Comparison of ENCODE assay signal across 12 cellular contexts in the genomic region with DNA sequence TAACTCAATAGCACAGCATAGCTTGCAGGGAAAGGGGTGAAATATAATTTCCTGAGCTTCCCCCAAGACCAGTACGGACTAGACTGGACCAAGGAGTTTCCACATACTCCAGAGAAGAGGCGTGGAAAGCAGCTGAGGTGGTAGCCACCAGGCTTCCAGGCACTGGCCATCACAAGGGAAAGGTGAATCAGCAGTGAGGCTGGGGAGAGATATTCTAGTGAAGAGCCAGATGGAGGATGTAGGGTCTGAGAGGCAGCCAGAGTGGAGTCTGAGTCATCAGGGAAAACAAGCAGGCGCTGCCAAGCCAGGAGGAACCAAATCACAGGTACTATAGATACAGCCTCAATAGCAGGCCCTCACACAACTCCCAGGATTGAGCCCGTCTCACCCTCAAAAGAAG. TPM values are rescaled to one million over a fixed set of nuclear protein-coding genes. Genes with fewer than 3 reads are reported as not detected.
DNase-seq lines count a peak whose midpoint lies in the region; ATAC-seq and TF ChIP-seq lines count a peak whose summit lies in the region.
"Had no signal": no experiment of that assay in that cellular context is flagged by ENCODE, and none has a peak within 500 bp of the region (broad histone marks: within the 10 kb centered on the region; RNA-seq: fewer than 3 reads in every experiment).

No MANE protein-coding gene starts in this region.

- no peaks in the 10 kb centered on the region for H3K79me2 ChIP-seq in SK-N-SH (ENCODE audit: insufficient read depth)

- H3K4me2 ChIP-seq in SK-N-SH: no peak overlapping the region

- POLR2A ChIA-PET in SK-N-SH (lab: Yijun Ruan, JAX): interaction anchor here (0.6 kb wide), 1 partner anchor 104 kb away, joined by 4 read pairs; no protein-coding TSS in a partner anchor

- no peak for TF ChIP-seq POLR2A in prostate gland (IDR thresholded peaks at IDR 0.05)

- H3K4me3 ChIP-seq in SK-N-SH (ENCODE audit: low read depth in 2 of 2, low read length in 1 of 2): no peak overlapping the region
- H3K4me3 ChIP-seq in aorta (ENCODE audit: low read length in 2 of 2): no peak overlapping the region
- no peak overlapping the region for H3K4me3 ChIP-seq in prostate gland

- in situ Hi-C loops in G401 (cut with HindIII; ENCODE audit: low sequenced_read_pairs): no loop called here

- CTCF ChIA-PET in SK-N-SH (lab: Yijun Ruan, JAX): interaction anchor here (1.6 kb wide), 1 partner anchor 17 kb away, joined by 5 read pairs; no protein-coding TSS in a partner anchor

- no peak overlapping the region for H2AFZ ChIP-seq in SK-N-SH (ENCODE audit: low read depth)

- no peaks in the 10 kb centered on the region for H4K20me1 ChIP-seq in SK-N-SH (ENCODE audit: insufficient read depth)

- H3K36me3 ChIP-seq in SK-N-SH (replicated peaks in 1 of 2; ENCODE audit: control insufficient read depth in 1 of 2, insufficient read depth in 2 of 2, low read length in 1 of 2): no peaks in the 10 kb centered on the region
- no peaks in the 10 kb centered on the region for H3K36me3 ChIP-seq in aorta (ENCODE audit: control insufficient read depth in 1 of 2, insufficient read depth in 2 of 2, low read length in 1 of 2)
- H3K36me3 ChIP-seq in prostate gland: no peaks in the 10 kb centered on the region

- H3K27ac ChIP-seq in SK-N-SH (ENCODE audit: low read depth in 2 of 2, low read length in 1 of 2) (no peak overlapping the region; a peak in 1 of 4 replicates), foreskin keratinocyte (no peak overlapping the region), aorta (ENCODE audit: low read depth in 1 of 2, low read length in 2 of 2) (no peak overlapping the region), prostate gland (no peak overlapping the region)

- TF ChIP-seq CTCF in SK-N-SH (IDR thresholded peaks at IDR 0.05) (no peak), foreskin keratinocyte (conservative IDR thresholded peaks at IDR 0.05) (no peak), prostate gland (IDR thresholded peaks at IDR 0.05) (no peak)

- TF ChIP-seq EP300 in SK-N-SH (IDR thresholded peaks at IDR 0.05; ENCODE audit: borderline replicate concordance in 1 of 2, low read depth in 1 of 2, low read length in 1 of 2): no peak

- H3K27me3 ChIP-seq in SK-N-SH (ENCODE audit: insufficient read depth): no peaks in the 10 kb centered on the region
- no peaks in the 10 kb centered on the region for H3K27me3 ChIP-seq in foreskin keratinocyte
- H3K27me3 ChIP-seq in aorta (ENCODE audit: control insufficient read depth in 1 of 2, insufficient read depth in 2 of 2, low read length in 1 of 2): no peaks in the 10 kb centered on the region
- no peaks in the 10 kb centered on the region for H3K27me3 ChIP-seq in prostate gland (replicated peaks; ENCODE audit: insufficient read depth)

- ATAC-seq in foreskin keratinocyte (peak; percentile 99), aorta (ENCODE audit: low FRiP score) (no peak)

- peaks cover 3% of the 10 kb centered on the region for H3F3A ChIP-seq in SK-N-SH (replicated peaks; ENCODE audit: insufficient read depth)

- no peak for TF ChIP-seq RAD21 in SK-N-SH (IDR thresholded peaks at IDR 0.05; ENCODE audit: low read length)

- intact Hi-C loops in aorta (cut with DNase I): loop anchor here in 1 of 2 donors (2.0 kb wide), 1 partner anchor 42 kb away; no protein-coding TSS in a partner anchor
- intact Hi-C loops in prostate gland (cut with DNase I): no loop called here

- 61% methylated on average over 4 of the region's 4 CpGs for WGBS in SK-N-SH (ENCODE audit: low lambda C conversion rate)
- WGBS in aorta, 2 donors: 94% methylated on average over 4 of the region's 4 CpGs
- 91% methylated on average over 4 of the region's 4 CpGs for WGBS in prostate gland

- DNase-seq in A172 (ENCODE audit: low spot score): peak; percentile 93
- peak; percentile 67 for DNase-seq in G401 (ENCODE audit: low spot score)
- no peak for DNase-seq in SK-N-SH
- DNase-seq in foreskin keratinocyte: peak; percentile 84 to 92
- DNase-seq in aorta: no peak
- no peak for DNase-seq in prostate gland (ENCODE audit: low spot score)
- DNase-seq in NCI-H2081 (lab: John Stamatoyannopoulos, UW): no peak
- no peak for DNase-seq in activated CD4-positive, alpha-beta T cell treated with anti-CD3 and anti-CD28 coated beads, Interleukin-2, amount 50 U/mL, for 4 hours
- DNase-seq: activated CD8-positive, alpha-beta memory T cell treated with anti-CD3 and anti-CD28 coated beads, Interleukin-2, amount 50 U/mL, for 4 hours; CD8-positive, alpha-beta memory T cell; effector CD8-positive, alpha-beta T cell; SIG-M5 had no signal

- H3K9ac ChIP-seq in SK-N-SH: no peak overlapping the region

- H3K9me2 ChIP-seq in SK-N-SH: no peaks in the 10 kb centered on the region

- H3K4me1 ChIP-seq in SK-N-SH (ENCODE audit: control insufficient read depth in 1 of 2, insufficient read depth in 2 of 2, low read depth in 1 of 2, low read length in 1 of 2) (peaks cover 0 to 12% of the 10 kb centered on the region in 2 experiments; a peak in 1 of 4 replicates), foreskin keratinocyte (peaks cover 4% of the 10 kb centered on the region), aorta (ENCODE audit: control insufficient read depth in 1 of 2, insufficient read depth in 2 of 2, low read length in 2 of 2) (no peaks in the 10 kb centered on the region), prostate gland (replicated peaks) (no peaks in the 10 kb centered on the region)

- H3K9me3 ChIP-seq in SK-N-SH (no peaks in the 10 kb centered on the region), aorta (ENCODE audit: control insufficient read depth, low read length) (no peaks in the 10 kb centered on the region), prostate gland (no peaks in the 10 kb centered on the region)

TF ChIP-seq in SK-N-SH, 30 proteins besides CTCF, POLR2A, EP300 and RAD21 (continues in another document):
- TF ChIP-seq MEF2A (IDR thresholded peaks at IDR 0.05; ENCODE audit: borderline replicate concordance, low read depth): no peak
- TF ChIP-seq RXRA (IDR thresholded peaks at IDR 0.05; ENCODE audit: borderline replicate concordance, low read depth): no peak
- no peak for TF ChIP-seq TEAD4 (IDR thresholded peaks at IDR 0.05; ENCODE audit: borderline replicate concordance, insufficient read depth)
- TF ChIP-seq NRF1 (IDR thresholded peaks at IDR 0.05; ENCODE audit: low read depth, low read length): no peak
- TF ChIP-seq TCF12 (IDR thresholded peaks at IDR 0.05): peak; percentile 62
- TF ChIP-seq GATA2 (CRISPR knock-in tag; IDR thresholded peaks at IDR 0.05): no peak
- TF ChIP-seq TAF1 (IDR thresholded peaks at IDR 0.05; ENCODE audit: borderline replicate concordance, low read depth, low read length): no peak
- no peak for TF ChIP-seq POLR2AphosphoS5 (IDR thresholded peaks at IDR 0.05; ENCODE audit: low read depth, low read length)
- no peak for TF ChIP-seq ELF1 (IDR thresholded peaks at IDR 0.05)
- TF ChIP-seq, protein P1, sequence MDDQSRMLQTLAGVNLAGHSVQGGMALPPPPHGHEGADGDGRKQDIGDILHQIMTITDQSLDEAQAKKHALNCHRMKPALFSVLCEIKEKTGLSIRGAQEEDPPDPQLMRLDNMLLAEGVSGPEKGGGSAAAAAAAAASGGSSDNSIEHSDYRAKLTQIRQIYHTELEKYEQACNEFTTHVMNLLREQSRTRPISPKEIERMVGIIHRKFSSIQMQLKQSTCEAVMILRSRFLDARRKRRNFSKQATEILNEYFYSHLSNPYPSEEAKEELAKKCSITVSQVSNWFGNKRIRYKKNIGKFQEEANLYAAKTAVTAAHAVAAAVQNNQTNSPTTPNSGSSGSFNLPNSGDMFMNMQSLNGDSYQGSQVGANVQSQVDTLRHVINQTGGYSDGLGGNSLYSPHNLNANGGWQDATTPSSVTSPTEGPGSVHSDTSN (IDR thresholded peaks at IDR 0.05): no peak
- TF ChIP-seq, protein P2, sequence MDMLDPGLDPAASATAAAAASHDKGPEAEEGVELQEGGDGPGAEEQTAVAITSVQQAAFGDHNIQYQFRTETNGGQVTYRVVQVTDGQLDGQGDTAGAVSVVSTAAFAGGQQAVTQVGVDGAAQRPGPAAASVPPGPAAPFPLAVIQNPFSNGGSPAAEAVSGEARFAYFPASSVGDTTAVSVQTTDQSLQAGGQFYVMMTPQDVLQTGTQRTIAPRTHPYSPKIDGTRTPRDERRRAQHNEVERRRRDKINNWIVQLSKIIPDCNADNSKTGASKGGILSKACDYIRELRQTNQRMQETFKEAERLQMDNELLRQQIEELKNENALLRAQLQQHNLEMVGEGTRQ (IDR thresholded peaks at IDR 0.05; ENCODE audit: borderline replicate concordance, low read depth, low read length): no peak
- TF ChIP-seq FOSL2 (IDR thresholded peaks at IDR 0.05; ENCODE audit: borderline replicate concordance, low read depth): peak; percentile 86
- TF ChIP-seq YY1 (IDR thresholded peaks at IDR 0.05; ENCODE audit: low read depth): no peak
- TF ChIP-seq, protein P3, sequence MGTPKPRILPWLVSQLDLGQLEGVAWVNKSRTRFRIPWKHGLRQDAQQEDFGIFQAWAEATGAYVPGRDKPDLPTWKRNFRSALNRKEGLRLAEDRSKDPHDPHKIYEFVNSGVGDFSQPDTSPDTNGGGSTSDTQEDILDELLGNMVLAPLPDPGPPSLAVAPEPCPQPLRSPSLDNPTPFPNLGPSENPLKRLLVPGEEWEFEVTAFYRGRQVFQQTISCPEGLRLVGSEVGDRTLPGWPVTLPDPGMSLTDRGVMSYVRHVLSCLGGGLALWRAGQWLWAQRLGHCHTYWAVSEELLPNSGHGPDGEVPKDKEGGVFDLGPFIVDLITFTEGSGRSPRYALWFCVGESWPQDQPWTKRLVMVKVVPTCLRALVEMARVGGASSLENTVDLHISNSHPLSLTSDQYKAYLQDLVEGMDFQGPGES (IDR thresholded peaks at IDR 0.05; ENCODE audit: low read depth, low read length): no peak
- peak; percentile 55 for TF ChIP-seq NFIC (IDR thresholded peaks at IDR 0.05; ENCODE audit: borderline replicate concordance)
- no peak for TF ChIP-seq GABPA (IDR thresholded peaks at IDR 0.05; ENCODE audit: low read depth)

RNA-seq across cellular contexts. Expression of a gene that starts 9.6 kb away (rescaled TPM):
- total RNA-seq in A172 (2014; rRNA removed; shearing (Covaris generic)): 16.0 and 16.4 TPM in 2 replicates
- total RNA-seq in G401 (2014; rRNA removed; shearing (Covaris generic)): 6.4 and 10.2 TPM in 2 replicates
- 2.4 and 3.1 TPM in 2 replicates for polyA plus RNA-seq in SK-N-SH (2012; rRNA removed)
- 3.1 and 3.7 TPM in 2 replicates for polyA plus RNA-seq in SK-N-SH (2012; cell fraction: cytosol; rRNA removed)
- 3.7 and 12.4 TPM in 2 replicates for polyA plus RNA-seq in SK-N-SH (2012; cell fraction: nucleus; rRNA removed)
- 10.1 and 10.4 TPM in 2 replicates for total RNA-seq in foreskin keratinocyte
- 1.7 and 2.3 TPM in 2 replicates for polyA plus RNA-seq in foreskin keratinocyte
- total RNA-seq in aorta: 10 to 100 TPM; 25.5 to 26.1 TPM
- 1 to 10 TPM; 6.9 to 7.8 TPM for polyA plus RNA-seq in aorta
- 10 to 100 TPM in 1 of 2 donors, 1 to 10 TPM in 1; 7.8 to 13.5 TPM for total RNA-seq in prostate gland

Comparison
In these comparisons a context has a peak if more than half of its experiments do, and no peak if none do; other contexts are left out.
1. DNase-seq: peak in A172 (single experiment), G401 (single experiment) and foreskin keratinocyte (2 of 2); none in SK-N-SH (single experiment), aorta (0 of 2), prostate gland (single experiment), NCI-H2081 (0 of 2) and activated CD4-positive, alpha-beta T cell treated with anti-CD3 and anti-CD28 coated beads, Interleukin-2, amount 50 U/mL, for 4 hours (0 of 2).